8 cellular contexts compared by ENCODE assay signal in the genomic region with DNA sequence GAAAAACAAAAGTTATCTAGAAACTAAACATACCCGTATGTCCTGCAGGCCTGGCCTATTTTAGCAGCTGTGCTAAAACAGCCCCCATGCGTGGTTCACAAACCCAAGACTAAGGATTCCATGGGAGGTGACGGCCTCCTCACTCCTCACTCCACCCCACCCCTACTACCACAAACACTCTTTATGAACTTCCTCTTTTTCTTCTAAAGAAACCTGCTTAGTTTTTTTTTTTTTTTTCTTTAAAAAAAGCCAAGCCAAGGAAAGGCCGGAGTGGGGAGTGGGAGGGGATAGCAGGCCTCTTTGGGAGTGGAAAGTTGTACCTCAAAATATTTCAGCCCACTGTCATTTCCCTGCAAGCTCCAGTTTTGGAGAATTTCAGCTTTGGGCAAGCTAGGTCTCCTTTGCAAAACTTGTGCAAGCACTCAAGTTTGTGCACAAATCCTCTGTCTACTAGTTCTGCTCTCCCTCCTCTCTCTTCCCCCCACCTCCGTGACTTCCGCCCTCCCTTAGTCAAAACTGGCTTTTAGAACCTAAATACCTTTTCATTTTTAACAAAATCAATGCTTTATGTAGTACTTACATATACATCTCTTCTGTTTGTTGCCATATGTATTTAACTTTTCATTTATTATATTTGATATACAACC. TPM values are rescaled to one million over a fixed set of nuclear protein-coding genes. Genes with fewer than 3 reads are reported as not detected.
DNase-seq lines count a peak whose midpoint lies in the region; ATAC-seq and TF ChIP-seq lines count a peak whose summit lies in the region.

No MANE protein-coding gene starts in this region.

- H3K18ac ChIP-seq in IMR-90 (ENCODE audit: low read depth, low read length): peak overlapping the region; percentile 21

- DNase-seq in GDM1 (lab: John Stamatoyannopoulos, UW): peak; percentile 90
- DNase-seq in IMR-90: no peak
- DNase-seq in activated naive CD4-positive, alpha-beta T cell treated with anti-CD3 and anti-CD28 coated beads, Interleukin-2, amount 50 U/mL, for 16 hours: peak; percentile 20
- no peak for DNase-seq in substantia nigra (lab: John Stamatoyannopoulos, UW)
- no peak for DNase-seq in NCI-H82 treated with DMSO at 0.1 percent for 48 hours (lab: John Stamatoyannopoulos, UW; ENCODE audit: unreplicated experiment)
- no peak for DNase-seq in SK-N-DZ (ENCODE audit: low spot score)

- CTCF ChIA-PET in IMR-90 (lab: Yijun Ruan, JAX): interaction anchor here (0.6 to 1.0 kb wide), 3 partner anchors 88 to 419 kb away, joined by 3 to 5 read pairs (median 3); no protein-coding TSS in a partner anchor

- H4K20me1 ChIP-seq in IMR-90 (ENCODE audit: insufficient read depth, low read length): peaks cover 3% of the 10 kb centered on the region; the same call in 1 of the 2 replicates

- H3K4ac ChIP-seq in IMR-90 (ENCODE audit: low read depth, low read length): peak overlapping the region; percentile 77

- H4K91ac ChIP-seq in IMR-90 (ENCODE audit: insufficient read depth, low read depth, low read length): peak overlapping the region; percentile 54; the same call in 1 of the 2 replicates

- H3K27me3 ChIP-seq in IMR-90 (ENCODE audit: control insufficient read depth, insufficient read depth, low read length) (no peaks in the 10 kb centered on the region), iPS-18a (ENCODE audit: control insufficient read depth, insufficient read depth, low read length) (peaks cover 33% of the 10 kb centered on the region)

- H3K9me1 ChIP-seq in IMR-90 (ENCODE audit: insufficient read depth, low read length): no peaks in the 10 kb centered on the region

- peak overlapping the region; percentile 21 for H2AFZ ChIP-seq in IMR-90 (replicated peaks; ENCODE audit: low read length, poor library complexity)

- BruUV-seq in IMR-90 (replicated peaks; lab: Mats Ljungman, UMichigan): no TSS peak

- H2AK9ac ChIP-seq in IMR-90 (replicated peaks; ENCODE audit: low read depth, low read length, poor library complexity): peak overlapping the region; percentile 13

- POLR2A ChIA-PET in IMR-90 (lab: Charles Lee; ENCODE audit: unreplicated experiment): interaction anchor here (0.5 kb wide), 1 partner anchor 562 kb away, joined by 3 read pairs; no protein-coding TSS in a partner anchor

- H3K9me3 ChIP-seq in IMR-90 (ENCODE audit: control insufficient read depth, insufficient read depth, low read length) (no peaks in the 10 kb centered on the region), iPS-18a (ENCODE audit: control insufficient read depth, low read depth, low read length) (no peaks in the 10 kb centered on the region)

- WGBS in IMR-90 (ENCODE audit: extremely low coverage in 2 of 2, insufficient read length in 1 of 2), 2 experiments: no CpG with 5 or more reads among the region's 6 CpGs

- H3K27ac ChIP-seq in IMR-90 (ENCODE audit: insufficient read depth, low read length) (peak overlapping the region; percentile 67), iPS-18a (ENCODE audit: low read length) (no peak overlapping the region), substantia nigra (ENCODE audit: low read depth, low read length, poor library complexity, severe bottlenecking) (peak overlapping the region; percentile 62)

- TF ChIP-seq CTCF in IMR-90 (conservative IDR thresholded peaks at IDR 0.05; ENCODE audit: low read depth, low read length): no peak

- peak overlapping the region; percentile 4; the same call in 1 of the 3 replicates for H2BK15ac ChIP-seq in IMR-90 (ENCODE audit: low read depth, low read length)

- intact Hi-C loops in IMR-90 (cut with micrococcal nuclease): loop anchor here (1.0 to 10.0 kb wide), 7 partner anchors 111 to 1121 kb away; no protein-coding TSS in a partner anchor

- dilution Hi-C loops in IMR-90 (cut with HindIII; ENCODE audit: low sequenced_read_pairs, unreplicated experiment): no loop called here

- H3K79me1 ChIP-seq in IMR-90 (ENCODE audit: low read depth in 1 of 2, low read length in 2 of 2): peaks cover under 1 to 16% of the 10 kb centered on the region in 2 experiments; a peak in 2 of 4 replicates

- TF ChIP-seq RAD21 in IMR-90 (IDR thresholded peaks at IDR 0.05; ENCODE audit: low read length): no peak

- peak overlapping the region; percentile 18; the same call in 1 of the 2 replicates for H3K23ac ChIP-seq in IMR-90 (ENCODE audit: low read depth, low read length)

- ATAC-seq in GM21515 (IDR thresholded peaks at IDR 0.05; ENCODE audit: unreplicated experiment) (peak; percentile 59), IMR-90 (ENCODE audit: low read depth) (no peak)

- peak overlapping the region; percentile 85 for H3K4me3 ChIP-seq in IMR-90 (ENCODE audit: insufficient read depth, low read depth, low read length)
- H3K4me3 ChIP-seq in iPS-18a (ENCODE audit: low read length): peak overlapping the region; percentile 87

- peak overlapping the region; percentile 73 for H2BK20ac ChIP-seq in IMR-90 (ENCODE audit: low read depth, low read length)

- H3K4me1 ChIP-seq in IMR-90 (ENCODE audit: control insufficient read depth, insufficient read depth, low read length): peaks cover 1% of the 10 kb centered on the region; the same call in 1 of the 2 replicates
- peaks cover 8% of the 10 kb centered on the region for H3K4me1 ChIP-seq in iPS-18a (ENCODE audit: control insufficient read depth, low read depth, low read length)

- H3K4me2 ChIP-seq in IMR-90 (ENCODE audit: low read depth, low read length): peak overlapping the region; percentile 68

- peak overlapping the region; percentile 43 to 58 for H4K8ac ChIP-seq in IMR-90 (ENCODE audit: low read depth in 2 of 2, low read length in 2 of 2)

- H2BK120ac ChIP-seq in IMR-90 (ENCODE audit: low read depth, low read length): peak overlapping the region; percentile 67

- peak overlapping the region; percentile 9 for H4K5ac ChIP-seq in IMR-90 (ENCODE audit: low read depth, low read length)

- no peak for TF ChIP-seq POLR2A in IMR-90 (IDR thresholded peaks at IDR 0.05; ENCODE audit: low read depth, low read length)

- peak overlapping the region; percentile 58 for H2BK5ac ChIP-seq in IMR-90 (ENCODE audit: low read depth, low read length, poor library complexity, severe bottlenecking)

- H3K36me3 ChIP-seq in IMR-90 (ENCODE audit: control insufficient read depth, insufficient read depth, low read length): peaks cover 3% of the 10 kb centered on the region; the same call in 1 of the 2 replicates
- no peaks in the 10 kb centered on the region for H3K36me3 ChIP-seq in iPS-18a (ENCODE audit: control insufficient read depth, low read depth, low read length)

- H3K14ac ChIP-seq in IMR-90 (replicated peaks; ENCODE audit: low read depth, low read length): peak overlapping the region; percentile 58; the same call in 1 of the 2 replicates

- peak overlapping the region; percentile 38 for H3K9ac ChIP-seq in IMR-90 (ENCODE audit: low read depth, low read length)
- H3K9ac ChIP-seq in iPS-18a (ENCODE audit: low read length): peak overlapping the region; percentile 76

- in situ Hi-C loops in IMR-90 (cut with MboI; ENCODE audit: low sequenced_read_pairs): loop anchor here (5.0 kb wide), 1 partner anchor 109 kb away; no protein-coding TSS in a partner anchor

- peak overlapping the region; percentile 3; the same call in 1 of the 2 replicates for H2AK5ac ChIP-seq in IMR-90 (ENCODE audit: low read depth, low read length)

- peak overlapping the region; percentile 60; the same call in 1 of the 2 replicates for H3K56ac ChIP-seq in IMR-90 (ENCODE audit: extremely low read depth, insufficient read depth, low read length)

TF ChIP-seq in IMR-90, 13 proteins besides CTCF, POLR2A, EP300 and RAD21:
- TF ChIP-seq MAZ (IDR thresholded peaks at IDR 0.05; ENCODE audit: borderline replicate concordance, low read depth, low read length) (no peak; the same call in none of the 2 replicates), FOS (IDR thresholded peaks at IDR 0.05; ENCODE audit: low read depth, low read length) (no peak), BHLHE40 (IDR thresholded peaks at IDR 0.05; ENCODE audit: low read depth, low read length) (no peak), RFX5 (IDR thresholded peaks at IDR 0.05; ENCODE audit: low read depth, low read length) (no peak), MAFK (IDR thresholded peaks at IDR 0.05; ENCODE audit: low read depth, low read length) (no peak), SMC3 (IDR thresholded peaks at IDR 0.05; ENCODE audit: low read depth, low read length) (no peak), NFE2L2 (IDR thresholded peaks at IDR 0.05; ENCODE audit: low read depth, low read length) (no peak), CHD1 (IDR thresholded peaks at IDR 0.05; ENCODE audit: low read depth, low read length) (no peak)
- TF ChIP-seq, protein P1, sequence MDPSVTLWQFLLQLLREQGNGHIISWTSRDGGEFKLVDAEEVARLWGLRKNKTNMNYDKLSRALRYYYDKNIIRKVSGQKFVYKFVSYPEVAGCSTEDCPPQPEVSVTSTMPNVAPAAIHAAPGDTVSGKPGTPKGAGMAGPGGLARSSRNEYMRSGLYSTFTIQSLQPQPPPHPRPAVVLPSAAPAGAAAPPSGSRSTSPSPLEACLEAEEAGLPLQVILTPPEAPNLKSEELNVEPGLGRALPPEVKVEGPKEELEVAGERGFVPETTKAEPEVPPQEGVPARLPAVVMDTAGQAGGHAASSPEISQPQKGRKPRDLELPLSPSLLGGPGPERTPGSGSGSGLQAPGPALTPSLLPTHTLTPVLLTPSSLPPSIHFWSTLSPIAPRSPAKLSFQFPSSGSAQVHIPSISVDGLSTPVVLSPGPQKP (IDR thresholded peaks at IDR 0.05; ENCODE audit: borderline replicate concordance, low read depth, low read length): no peak
- TF ChIP-seq, protein P2, sequence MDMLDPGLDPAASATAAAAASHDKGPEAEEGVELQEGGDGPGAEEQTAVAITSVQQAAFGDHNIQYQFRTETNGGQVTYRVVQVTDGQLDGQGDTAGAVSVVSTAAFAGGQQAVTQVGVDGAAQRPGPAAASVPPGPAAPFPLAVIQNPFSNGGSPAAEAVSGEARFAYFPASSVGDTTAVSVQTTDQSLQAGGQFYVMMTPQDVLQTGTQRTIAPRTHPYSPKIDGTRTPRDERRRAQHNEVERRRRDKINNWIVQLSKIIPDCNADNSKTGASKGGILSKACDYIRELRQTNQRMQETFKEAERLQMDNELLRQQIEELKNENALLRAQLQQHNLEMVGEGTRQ (IDR thresholded peaks at IDR 0.05; ENCODE audit: low read depth, low read length): no peak
TF ChIP-seq in IMR-90: peak in this region for 0.

RNA-seq across cellular contexts. Expression of a gene that starts 0.5 kb away (rescaled TPM):
- total RNA-seq in IMR-90 (2012; rRNA removed): 88.5 and 115 TPM in 2 replicates
- polyA plus RNA-seq in IMR-90 (2012; rRNA removed): 36.5 and 46.8 TPM in 2 replicates
- polyA plus RNA-seq in IMR-90 (2012; cell fraction: cytosol; rRNA removed): 7.4 and 14.9 TPM in 2 replicates
- polyA plus RNA-seq in IMR-90 (2012; cell fraction: nucleus; rRNA removed; ENCODE audit: low replicate concordance): 3.8 and 22.8 TPM in 2 replicates
- 41.0 and 45.3 TPM in 2 replicates for polyA plus RNA-seq in SK-N-DZ (2014; cell fraction: cytosol; rRNA removed)
- polyA plus RNA-seq in SK-N-DZ (2014; cell fraction: nucleus; rRNA removed): 11.3 and 18.4 TPM in 2 replicates

Comparison
In these comparisons a context has a peak if more than half of its experiments do, and no peak if none do; other contexts are left out.
1. DNase-seq: peak in GDM1 (single experiment) and activated naive CD4-positive, alpha-beta T cell treated with anti-CD3 and anti-CD28 coated beads, Interleukin-2, amount 50 U/mL, for 16 hours (single experiment); none in IMR-90 (single experiment), substantia nigra (0 of 49), NCI-H82 treated with DMSO at 0.1 percent for 48 hours (single experiment) and SK-N-DZ (single experiment).